In genomic region chr18:8515142-8515865, GRCh38 we compare ENCODE assay signal across 27 cellular contexts.
"Had no signal": no experiment of that assay in that cellular context is flagged by ENCODE, and none has a peak within 500 bp of the region (broad histone marks: within the 10 kb centered on the region; RNA-seq: fewer than 3 reads in every experiment).

No MANE protein-coding gene starts in this region.

- H3K36me3 ChIP-seq: breast epithelium, esophagus squamous epithelium, right lobe of liver, upper lobe of left lung had no signal

- ATAC-seq: activated T-cell treated with anti-CD3 and anti-CD28 coated beads, Interleukin-2, amount 50 U/mL, for 4 hours; activated T-helper 17 cell treated with anti-CD3 and anti-CD28 coated beads, Interleukin-2, amount 50 U/mL, for 72 hours; left cardiac atrium; naive thymus-derived CD8-positive, alpha-beta T cell; right lobe of liver; stimulated activated memory B cell treated with anti-CD40 and anti-IgM and Interleukin-4, amounts not matched to agents 10 μg/mL and 1 μg/mL and 100 μg/mL, for 72 hours; stimulated activated naive CD8-positive, alpha-beta T cell treated with anti-CD3 and anti-CD28 coated beads, Interleukin-15, amount 100 ng/mL, for 72 hours had no signal

- H3K4me3 ChIP-seq: breast epithelium, esophagus squamous epithelium, right lobe of liver, skin epidermis, upper lobe of left lung had no signal

- H3K4me1 ChIP-seq: breast epithelium, esophagus squamous epithelium, right lobe of liver, upper lobe of left lung had no signal

- H3K27ac ChIP-seq: breast epithelium, esophagus squamous epithelium, right lobe of liver, skin epidermis, upper lobe of left lung had no signal

- H3K27me3 ChIP-seq: breast epithelium, right lobe of liver, upper lobe of left lung had no signal

- H3K9me3 ChIP-seq: breast epithelium, esophagus squamous epithelium, right lobe of liver had no signal

- DNase-seq: activated CD4-positive, alpha-beta memory T cell treated with anti-CD3 and anti-CD28 coated beads for 36 hours; activated CD4-positive, alpha-beta T cell treated with anti-CD3 and anti-CD28 coated beads, Interleukin-2, amount 10 ng/mL, durations not matched to agents 24 days and 14 days; activated CD4-positive, CD25-positive, alpha-beta regulatory T cell treated with anti-CD3 and anti-CD28 coated beads, Interleukin-2, amount 50 U/mL, for 72 hours; activated gamma-delta T cell treated with Interleukin-2 at 50 U/mL for 16 hours; activated naive CD4-positive, alpha-beta T cell treated with anti-CD3 and anti-CD28 coated beads, Interleukin-2, amount 50 U/mL, for 16 hours; activated T-cell treated with anti-CD3 and anti-CD28 coated beads, Interleukin-2, amount 50 U/mL, for 4 hours; amniotic stem cell; central memory CD4-positive, alpha-beta T cell; dermis blood vessel endothelial cell; effector CD4-positive, alpha-beta T cell; esophagus squamous epithelium; foreskin melanocyte; glutamatergic neuron; left cardiac atrium; naive thymus-derived CD8-positive, alpha-beta T cell; occipital lobe; posterior cingulate gyrus; right lobe of liver; stimulated activated CD4-positive, alpha-beta T cell treated with anti-CD3 and anti-CD28 coated beads, Interleukin-12 subunit alpha, Interleukin-12 subunit beta, amount 100 ng/mL, for 4 hours; stimulated activated CD4-positive, alpha-beta T cell treated with anti-CD3 and anti-CD28 coated beads, Interleukin-4, amount 100 ng/mL, for 1 hour; stimulated activated naive CD8-positive, alpha-beta T cell treated with anti-CD3 and anti-CD28 coated beads, Interleukin-15, amount 100 ng/mL, for 72 hours; T-helper 2 cell; upper lobe of left lung had no signal
